Comparison of ENCODE assay signal across 1 cellular context in genomic region chr11:20050048-20050447, GRCh38.
TF ChIP-seq lines count a peak whose summit lies in the region.

No MANE protein-coding gene starts in this region.

TF ChIP-seq in SK-N-SH, 30 proteins besides CTCF, POLR2A, EP300 and RAD21 (continued from another document):
- TF ChIP-seq REST (IDR thresholded peaks at IDR 0.05; ENCODE audit: low read depth, low read length), result no peak
- no peak for TF ChIP-seq NFIC (IDR thresholded peaks at IDR 0.05; ENCODE audit: borderline replicate concordance)
- no peak for TF ChIP-seq GATA2 (CRISPR knock-in tag; IDR thresholded peaks at IDR 0.05)
- no peak for TF ChIP-seq PBX3 (IDR thresholded peaks at IDR 0.05)
- no peak for TF ChIP-seq FOXM1 (IDR thresholded peaks at IDR 0.05; ENCODE audit: low read depth)
- no peak for TF ChIP-seq MAX (IDR thresholded peaks at IDR 0.05; ENCODE audit: low read depth)
- TF ChIP-seq IRF3 (IDR thresholded peaks at IDR 0.05; ENCODE audit: low read depth, low read length), result no peak
- no peak for TF ChIP-seq MEF2A (IDR thresholded peaks at IDR 0.05; ENCODE audit: borderline replicate concordance, low read depth)
- no peak for TF ChIP-seq TEAD4 (IDR thresholded peaks at IDR 0.05; ENCODE audit: borderline replicate concordance, insufficient read depth)
- no peak for TF ChIP-seq NRF1 (IDR thresholded peaks at IDR 0.05; ENCODE audit: low read depth, low read length)
- TF ChIP-seq POLR2AphosphoS5 (IDR thresholded peaks at IDR 0.05; ENCODE audit: low read depth, low read length), result no peak
- no peak for TF ChIP-seq CHD2 (IDR thresholded peaks at IDR 0.05; ENCODE audit: low read length, partially characterized antibody)
- no peak for TF ChIP-seq USF1 (IDR thresholded peaks at IDR 0.05; ENCODE audit: borderline replicate concordance, low read depth)
- TF ChIP-seq ZBTB33 (IDR thresholded peaks at IDR 0.05; ENCODE audit: borderline replicate concordance, low read depth), result no peak
